In genomic region chr22:46684706-46685105, GRCh38 we compare ENCODE assay signal across 8 cellular contexts. TPM values are rescaled to one million over a fixed set of nuclear protein-coding genes. Genes with fewer than 3 reads are reported as not detected.
DNase-seq lines count a peak whose midpoint lies in the region; ATAC-seq and TF ChIP-seq lines count a peak whose summit lies in the region.

No MANE protein-coding gene starts in this region.

- peak; percentile 2 for DNase-seq in NCI-H774 (lab: John Stamatoyannopoulos, UW)
- DNase-seq in left lobe of liver (ENCODE audit: low spot score): no peak
- no peak for DNase-seq in amygdala (lab: John Stamatoyannopoulos, UW)
- no peak for DNase-seq in neuronal stem cell (ENCODE audit: low spot score)
- DNase-seq in foreskin fibroblast: no peak
- DNase-seq in activated gamma-delta T cell treated with Interleukin-2 at 50 U/mL for 16 hours: no peak

- H4K8ac ChIP-seq in neuronal stem cell (ENCODE audit: low read depth, low read length): no peak overlapping the region

- no peak overlapping the region for H2BK15ac ChIP-seq in neuronal stem cell (ENCODE audit: low read length)

- no peak overlapping the region for H2BK5ac ChIP-seq in neuronal stem cell (ENCODE audit: low read length)

- H3K18ac ChIP-seq in neuronal stem cell (ENCODE audit: low read length): no peak overlapping the region

- no peaks in the 10 kb centered on the region for H3K4me1 ChIP-seq in neuronal stem cell (ENCODE audit: control insufficient read depth in 2 of 2, insufficient read depth in 1 of 2, low read depth in 1 of 2, low read length in 2 of 2)

- H4K91ac ChIP-seq in neuronal stem cell (ENCODE audit: low read depth, low read length, poor library complexity): no peak overlapping the region

- H3K4me3 ChIP-seq in neuronal stem cell (ENCODE audit: low read length in 2 of 2): no peak overlapping the region
- H3K4me3 ChIP-seq in foreskin fibroblast (ENCODE audit: low read depth in 1 of 2, low read length in 2 of 2): no peak overlapping the region

- TF ChIP-seq CTCF in foreskin fibroblast (IDR thresholded peaks at IDR 0.05; ENCODE audit: low read depth, low read length): no peak

- no peak overlapping the region for H3K14ac ChIP-seq in neuronal stem cell (ENCODE audit: low read length)

- no peak overlapping the region for H3K9ac ChIP-seq in neuronal stem cell (ENCODE audit: low read depth, low read length, poor library complexity)

- H3K36me3 ChIP-seq in neuronal stem cell (replicated peaks in 1 of 2; ENCODE audit: control insufficient read depth in 2 of 2, insufficient read depth in 2 of 2, low read length in 2 of 2): peaks cover 23 to 56% of the 10 kb centered on the region in 2 donors

- no peak overlapping the region for H3K4ac ChIP-seq in neuronal stem cell (ENCODE audit: low read length)

- no peak overlapping the region for H2AK5ac ChIP-seq in neuronal stem cell (ENCODE audit: low read depth, low read length)

- no peak overlapping the region for H3K27ac ChIP-seq in neuronal stem cell (replicated peaks; ENCODE audit: low read length)

- no peak overlapping the region for H2AFZ ChIP-seq in neuronal stem cell (ENCODE audit: low read length)

- ATAC-seq in GM18858 (IDR thresholded peaks at IDR 0.05; ENCODE audit: unreplicated experiment) (peak; percentile 77), HG02763 (IDR thresholded peaks at IDR 0.05; ENCODE audit: unreplicated experiment) (peak; percentile 71), left lobe of liver (peak; percentile 7)

- no peaks in the 10 kb centered on the region for H3K27me3 ChIP-seq in neuronal stem cell (ENCODE audit: control insufficient read depth in 3 of 3, insufficient read depth in 3 of 3, low read depth in 1 of 3, low read length in 3 of 3)

- no peak overlapping the region for H3K4me2 ChIP-seq in neuronal stem cell (ENCODE audit: insufficient read depth, low read length, poor library complexity, severe bottlenecking)

- no peaks in the 10 kb centered on the region for H3K79me1 ChIP-seq in neuronal stem cell (ENCODE audit: low read depth, low read length)

- no peak overlapping the region for H2BK120ac ChIP-seq in neuronal stem cell (ENCODE audit: low read depth, low read length)

- H3K23ac ChIP-seq in neuronal stem cell (ENCODE audit: low read depth, low read length, poor library complexity): no peak overlapping the region

- no CpG with 5 or more reads among the region's 10 CpGs for WGBS in neuronal stem cell (ENCODE audit: extremely low coverage in 2 of 2, insufficient read length in 2 of 2, insufficient replicate concordance in 1 of 2), 2 donors

- no peaks in the 10 kb centered on the region for H3K9me3 ChIP-seq in neuronal stem cell (replicated peaks in 1 of 2; ENCODE audit: control insufficient read depth in 2 of 2, insufficient read depth in 1 of 2, low read depth in 1 of 2, low read length in 2 of 2)

- H2BK12ac ChIP-seq in neuronal stem cell (ENCODE audit: low read length): no peak overlapping the region

RNA-seq across cellular contexts. Expression of gene CERK, which starts 53.3 kb away (rescaled TPM):
- 22.0 TPM for total RNA-seq in left lobe of liver
- 50.9 TPM for polyA plus RNA-seq in neuronal stem cell (2013, experiment 1 of 2)
- polyA plus RNA-seq in neuronal stem cell (2013, experiment 2 of 2): 51.4 TPM

Comparison
In these comparisons a context has a peak if more than half of its experiments do, and no peak if none do; other contexts are left out.
1. ATAC-seq: peak in every context shown above with its lines; median percentile 77 in GM18858; 71 in HG02763; 7 in left lobe of liver.